Comparison of ENCODE assay signal across 12 cellular contexts in the genomic region with DNA sequence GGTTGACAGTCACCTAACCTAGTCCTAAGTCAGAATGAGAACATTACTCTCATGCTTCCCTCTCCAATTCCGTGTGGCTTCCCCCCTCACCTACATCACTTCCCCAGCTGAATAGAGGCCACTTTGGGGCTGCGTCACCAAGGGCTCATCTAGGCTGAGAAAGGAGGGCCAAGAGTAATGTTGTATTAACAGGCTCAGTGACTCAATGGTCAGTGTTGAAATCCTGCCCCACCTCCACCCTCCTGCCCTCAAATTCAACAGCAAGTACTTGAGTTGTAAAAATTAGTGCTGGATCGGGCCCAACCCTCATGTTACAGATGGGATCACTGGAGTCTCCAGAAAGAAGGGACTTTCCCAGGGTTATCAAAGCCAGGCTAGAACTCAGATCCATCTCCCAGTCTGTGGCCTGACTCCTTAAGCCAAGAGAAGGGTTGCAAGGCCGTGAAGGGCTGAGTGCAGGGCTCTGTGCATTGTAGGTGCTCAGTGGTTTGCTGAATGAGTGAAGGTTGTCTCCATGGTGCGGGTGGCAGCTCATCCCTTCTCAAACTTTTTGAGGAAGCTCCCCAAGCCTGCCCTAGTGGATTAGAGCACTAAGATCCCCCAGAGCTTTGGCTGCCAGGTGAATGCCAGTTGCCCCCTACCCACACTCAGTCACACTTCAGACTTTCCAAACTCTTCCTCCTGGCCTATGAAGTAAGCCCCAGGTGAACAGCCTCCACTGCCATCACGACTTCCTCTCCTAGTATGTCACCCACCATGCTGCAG. TPM values are rescaled to one million over a fixed set of nuclear protein-coding genes. Genes with fewer than 3 reads are reported as not detected.
DNase-seq lines count a peak whose midpoint lies in the region; ATAC-seq and TF ChIP-seq lines count a peak whose summit lies in the region.
"Had no signal": no experiment of that assay in that cellular context is flagged by ENCODE, and none has a peak within 500 bp of the region (broad histone marks: within the 10 kb centered on the region; RNA-seq: fewer than 3 reads in every experiment).

No MANE protein-coding gene starts in this region.

- H3K27ac ChIP-seq in OCI-LY3 (ENCODE audit: low read length) = peak overlapping the region; percentile 6; the same call in 1 of the 2 replicates
- H3K27ac ChIP-seq in spleen = peak overlapping the region in 7 of 8 donors; percentile 18 to 92 (median 85)
- H3K27ac ChIP-seq: body of pancreas had no signal

- H3K9ac ChIP-seq in OCI-LY3 (ENCODE audit: low read length) = 0 out of 2 replicates have a peak overlapping the region, but pooled peaks have one; percentile 0
- H3K9ac ChIP-seq: SK-N-SH had no signal

- peak; percentile 51 for DNase-seq in GM04503 (ENCODE audit: low read depth)
- DNase-seq in fibroblast of gingiva (ENCODE audit: low read depth) = peak; percentile 56
- DNase-seq in spleen = peak; percentile 87
- no peak for DNase-seq in DMS79 (lab: John Stamatoyannopoulos, UW)
- DNase-seq in NCI-H2107 treated with DMSO at 0.1 percent for 48 hours (lab: John Stamatoyannopoulos, UW; ENCODE audit: unreplicated experiment) = no peak
- no peak for DNase-seq in activated CD4-positive, CD25-positive, alpha-beta regulatory T cell treated with anti-CD3 and anti-CD28 coated beads, Interleukin-2, amount 50 U/mL, for 72 hours
- DNase-seq: heart right ventricle, NCI-H2107, SK-N-SH had no signal

- no peak overlapping the region for H2AFZ ChIP-seq in OCI-LY3 (ENCODE audit: low read depth, low read length)

- TF ChIP-seq POLR2A in spleen (IDR thresholded peaks at IDR 0.05) = no peak

- H3K4me3 ChIP-seq in OCI-LY3 (ENCODE audit: low read length) (no peak overlapping the region), spleen (peak overlapping the region in 1 of 8 donors; percentile 53)
- H3K4me3 ChIP-seq: body of pancreas had no signal

- H4K20me1 ChIP-seq in OCI-LY3 (ENCODE audit: insufficient read depth, low read length) = no peaks in the 10 kb centered on the region

- H3K9me3 ChIP-seq in OCI-LY3 (ENCODE audit: insufficient read depth, low read length) (no peaks in the 10 kb centered on the region), spleen (no peaks in the 10 kb centered on the region)
- H3K9me3 ChIP-seq: body of pancreas, heart right ventricle, SK-N-SH had no signal

- ATAC-seq in GM18909 (IDR thresholded peaks at IDR 0.05; ENCODE audit: poor library complexity, unreplicated experiment) = no peak
- ATAC-seq: body of pancreas had no signal

- 54 to 76% (median 67%) methylated on average over 6 of the region's 6 CpGs for WGBS in spleen, 5 donors

- TF ChIP-seq CTCF in OCI-LY3 (IDR thresholded peaks at IDR 0.05; ENCODE audit: low read depth, low read length) (no peak), spleen (IDR thresholded peaks at IDR 0.05 in 8 of 11, conservative IDR thresholded peaks at IDR 0.05 in 3 of 11) (no peak)

- H3K4me1 ChIP-seq in OCI-LY3 (ENCODE audit: low read length) = peaks cover 80% of the 10 kb centered on the region
- H3K4me1 ChIP-seq in spleen = peaks cover 15 to 96% (median 54%) of the 10 kb centered on the region in 6 donors

- no peaks in the 10 kb centered on the region for H3K27me3 ChIP-seq in OCI-LY3 (ENCODE audit: low read depth, low read length)
- peaks cover 0 to 29% (median 8%) of the 10 kb centered on the region in 7 donors for H3K27me3 ChIP-seq in spleen (replicated peaks in 1 of 7)
- H3K27me3 ChIP-seq: body of pancreas had no signal

- peaks cover 55% of the 10 kb centered on the region for H3K79me2 ChIP-seq in OCI-LY3 (ENCODE audit: low read length)

- H3K36me3 ChIP-seq in OCI-LY3 (replicated peaks; ENCODE audit: low read depth, low read length) (peaks cover 20% of the 10 kb centered on the region), spleen (no peaks in the 10 kb centered on the region)
- H3K36me3 ChIP-seq: heart right ventricle had no signal

- peak overlapping the region; percentile 76 for H3K4me2 ChIP-seq in OCI-LY3 (ENCODE audit: low read length)
- H3K4me2 ChIP-seq: SK-N-SH had no signal

- intact Hi-C loops in spleen (cut with DNase I; ENCODE audit: low total_unique reads) = no loop called here

RNA-seq across cellular contexts. Expression of gene DGAT2, which starts 3.2 kb away (rescaled TPM):
- 10 to 100 TPM; 14.1 to 71.7 (median 22.5) TPM for total RNA-seq in spleen
- 1 to 10 TPM; 3.5 to 9.5 (median 6.4) TPM for polyA plus RNA-seq in spleen

RNA-seq across cellular contexts. Expression of gene UVRAG, which starts 43.2 kb away (rescaled TPM):
- 10 to 100 TPM; 35.0 to 80.8 (median 58.8) TPM for total RNA-seq in spleen
- polyA plus RNA-seq in spleen = 10 to 100 TPM; 13.8 to 15.7 (median 14.8) TPM

RNA-seq across cellular contexts. Expression of gene MOGAT2, which starts 54.2 kb away (rescaled TPM):
- under 1 TPM in 1 of 7 donors, not detected in 6; 0.23 TPM for total RNA-seq in spleen
- polyA plus RNA-seq in spleen = under 1 TPM; 0.03 to 0.23 (median 0.20) TPM
- total RNA-seq: body of pancreas had no signal
- polyA plus RNA-seq: heart right ventricle had no signal

Comparison
In these comparisons a context has a peak if more than half of its experiments do, and no peak if none do; other contexts are left out.
1. DNase-seq: peak in GM04503 (single experiment), fibroblast of gingiva (single experiment) and spleen (single experiment); none in DMS79 (single experiment), NCI-H2107 treated with DMSO at 0.1 percent for 48 hours (single experiment) and activated CD4-positive, CD25-positive, alpha-beta regulatory T cell treated with anti-CD3 and anti-CD28 coated beads, Interleukin-2, amount 50 U/mL, for 72 hours (single experiment).